ENCODE assay signal across 14 cellular contexts in the genomic region with DNA sequence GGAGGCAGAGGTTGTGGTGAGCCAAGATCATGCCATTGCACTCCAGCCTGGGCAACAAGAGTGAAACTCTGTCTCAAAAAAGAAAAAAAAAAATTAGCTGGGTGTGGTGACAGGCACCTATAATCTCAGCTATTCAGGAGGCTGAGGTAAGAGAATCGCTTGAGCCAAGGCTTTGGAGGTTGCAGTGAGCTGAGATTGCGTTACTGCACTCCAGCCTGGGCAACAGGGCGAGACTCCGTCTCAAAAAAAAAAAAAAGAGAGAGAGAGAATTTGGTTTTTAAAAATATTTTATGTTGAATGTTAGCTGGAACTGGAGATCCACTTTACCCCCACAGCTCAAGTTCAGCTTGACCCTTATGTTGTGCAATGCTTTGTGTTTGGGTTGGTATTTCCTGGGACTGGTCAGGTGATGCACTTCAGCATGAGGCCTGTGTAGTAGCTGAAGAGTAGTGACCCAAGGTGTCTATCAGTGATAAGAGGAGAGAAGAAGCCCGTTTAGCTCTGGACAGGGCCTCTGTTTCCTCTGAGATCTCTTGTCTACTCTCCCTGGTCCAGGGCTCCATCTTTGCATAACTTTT. TPM values are rescaled to one million over a fixed set of nuclear protein-coding genes. Genes with fewer than 3 reads are reported as not detected.
A peak's percentile ranks its signal among the peaks of the same experiment; 100 is the strongest.
DNase-seq lines count a peak whose midpoint lies in the region; ATAC-seq and TF ChIP-seq lines count a peak whose summit lies in the region.
"Had no signal": no experiment of that assay in that cellular context is flagged by ENCODE, and none has a peak within 500 bp of the region (broad histone marks: within the 10 kb centered on the region; RNA-seq: fewer than 3 reads in every experiment).

No MANE protein-coding gene starts in this region.

- no peak overlapping the region for H3K18ac ChIP-seq in neuronal stem cell (ENCODE audit: low read length)

- H2AFZ ChIP-seq in neuronal stem cell (ENCODE audit: low read length) (no peak overlapping the region), Karpas-422 (ENCODE audit: low read length) (no peak overlapping the region)

- TF ChIP-seq CTCF in progenitor cell of endocrine pancreas (IDR thresholded peaks at IDR 0.05; ENCODE audit: unreplicated experiment): no peak

- no peaks in the 10 kb centered on the region for H3K9me3 ChIP-seq in neuronal stem cell (replicated peaks in 1 of 2; ENCODE audit: control insufficient read depth in 2 of 2, insufficient read depth in 1 of 2, low read depth in 1 of 2, low read length in 2 of 2)
- H3K9me3 ChIP-seq in Karpas-422 (ENCODE audit: low read length): no peaks in the 10 kb centered on the region
- H3K9me3 ChIP-seq: heart right ventricle had no signal

- no peak overlapping the region for H3K4me2 ChIP-seq in neuronal stem cell (ENCODE audit: insufficient read depth, low read length, poor library complexity, severe bottlenecking)
- no peak overlapping the region for H3K4me2 ChIP-seq in Karpas-422 (ENCODE audit: low read depth, low read length, poor library complexity, severe bottlenecking)

- H4K20me1 ChIP-seq in Karpas-422 (ENCODE audit: insufficient read depth, low read depth, low read length): no peaks in the 10 kb centered on the region

- H3K36me3 ChIP-seq in neuronal stem cell (replicated peaks in 1 of 2; ENCODE audit: control insufficient read depth in 2 of 2, insufficient read depth in 2 of 2, low read length in 2 of 2) (no peaks in the 10 kb centered on the region), Karpas-422 (ENCODE audit: insufficient read depth, low read length) (no peaks in the 10 kb centered on the region)
- H3K36me3 ChIP-seq: heart right ventricle had no signal

- no peak overlapping the region for H2BK120ac ChIP-seq in neuronal stem cell (ENCODE audit: low read depth, low read length)

- H3K27ac ChIP-seq in neuronal stem cell (replicated peaks; ENCODE audit: low read length) (peak overlapping the region; percentile 37), Karpas-422 (ENCODE audit: low read length) (no peak overlapping the region)
- H3K27ac ChIP-seq: heart right ventricle had no signal

- H3K4me1 ChIP-seq in neuronal stem cell (ENCODE audit: control insufficient read depth in 2 of 2, insufficient read depth in 1 of 2, low read depth in 1 of 2, low read length in 2 of 2) (peaks cover 19 to 21% of the 10 kb centered on the region in 2 donors), Karpas-422 (ENCODE audit: low read length) (no peaks in the 10 kb centered on the region)

- H3K4ac ChIP-seq in neuronal stem cell (ENCODE audit: low read length): no peak overlapping the region

- peak; percentile 53 for ATAC-seq in esophagus mucosa
- ATAC-seq: activated CD4-positive, CD25-positive, alpha-beta regulatory T cell treated with anti-CD3 and anti-CD28 coated beads, Interleukin-2, amount 50 U/mL, for 24 hours had no signal

- no peak overlapping the region for H3K27ac Mint-ChIP-seq in progenitor cell of endocrine pancreas
- H3K27ac Mint-ChIP-seq: CD4-positive, CD25-positive, alpha-beta regulatory T cell had no signal

- no peak overlapping the region for H2BK15ac ChIP-seq in neuronal stem cell (ENCODE audit: low read length)

- no peak overlapping the region for H4K91ac ChIP-seq in neuronal stem cell (ENCODE audit: low read depth, low read length, poor library complexity)

- no peak overlapping the region for H2BK5ac ChIP-seq in neuronal stem cell (ENCODE audit: low read length)

- no CpG with 5 or more reads among the region's 5 CpGs for WGBS in neuronal stem cell (ENCODE audit: extremely low coverage in 2 of 2, insufficient read length in 2 of 2, insufficient replicate concordance in 1 of 2), 2 donors

- H2BK12ac ChIP-seq in neuronal stem cell (ENCODE audit: low read length): no peak overlapping the region

- peaks cover 44% of the 10 kb centered on the region for H3K4me1 Mint-ChIP-seq in progenitor cell of endocrine pancreas (ENCODE audit: low read depth)
- H3K4me1 Mint-ChIP-seq: CD4-positive, CD25-positive, alpha-beta regulatory T cell had no signal

- no peak overlapping the region for H3K14ac ChIP-seq in neuronal stem cell (ENCODE audit: low read length)

- H3K23ac ChIP-seq in neuronal stem cell (ENCODE audit: low read depth, low read length, poor library complexity): no peak overlapping the region

- no peaks in the 10 kb centered on the region for H3K36me3 Mint-ChIP-seq in progenitor cell of endocrine pancreas (ENCODE audit: insufficient read depth)
- H3K36me3 Mint-ChIP-seq: CD4-positive, CD25-positive, alpha-beta regulatory T cell had no signal

- H3K4me3 Mint-ChIP-seq in progenitor cell of endocrine pancreas (ENCODE audit: low read depth): no peak overlapping the region
- H3K4me3 Mint-ChIP-seq: CD4-positive, CD25-positive, alpha-beta regulatory T cell had no signal

- no peaks in the 10 kb centered on the region for H3K27me3 Mint-ChIP-seq in progenitor cell of endocrine pancreas
- H3K27me3 Mint-ChIP-seq: CD4-positive, CD25-positive, alpha-beta regulatory T cell had no signal

- DNase-seq in GF-D8 (lab: John Stamatoyannopoulos, UW) (peak; percentile 11), OCI-M1 (lab: John Stamatoyannopoulos, UW) (peak; percentile 95), neuronal stem cell (ENCODE audit: low spot score) (no peak), HK-2 (ENCODE audit: unreplicated experiment) (no peak), Karpas-422 (no peak), SIG-M5 (lab: John Stamatoyannopoulos, UW) (no peak), progenitor cell of endocrine pancreas (ENCODE audit: low spot score, unreplicated experiment) (no peak)
- DNase-seq: activated effector memory CD4-positive, alpha-beta T cell treated with Interleukin-2 at 50 U/mL for 16 hours; CD4-positive, CD25-positive, alpha-beta regulatory T cell; cerebellar nuclear complex; heart right ventricle; NCI-H2081 had no signal

- H3K27me3 ChIP-seq in neuronal stem cell (ENCODE audit: control insufficient read depth in 3 of 3, insufficient read depth in 3 of 3, low read depth in 1 of 3, low read length in 3 of 3) (no peaks in the 10 kb centered on the region), Karpas-422 (ENCODE audit: low read length) (no peaks in the 10 kb centered on the region)
- H3K27me3 ChIP-seq: heart right ventricle had no signal

- H4K8ac ChIP-seq in neuronal stem cell (ENCODE audit: low read depth, low read length): no peak overlapping the region

- H3K9ac ChIP-seq in neuronal stem cell (ENCODE audit: low read depth, low read length, poor library complexity) (no peak overlapping the region), Karpas-422 (ENCODE audit: low read length) (no peak overlapping the region)

- no peak overlapping the region for H2AK5ac ChIP-seq in neuronal stem cell (ENCODE audit: low read depth, low read length)

- H3K4me3 ChIP-seq in neuronal stem cell (ENCODE audit: low read length in 2 of 2) (no peak overlapping the region), Karpas-422 (ENCODE audit: low read length) (no peak overlapping the region)
- H3K4me3 ChIP-seq: heart right ventricle had no signal

- H3K9me3 Mint-ChIP-seq in progenitor cell of endocrine pancreas (ENCODE audit: low read depth): no peaks in the 10 kb centered on the region
- H3K9me3 Mint-ChIP-seq: CD4-positive, CD25-positive, alpha-beta regulatory T cell had no signal

- H3K79me1 ChIP-seq in neuronal stem cell (ENCODE audit: low read depth, low read length): no peaks in the 10 kb centered on the region

- H3K79me2 ChIP-seq in Karpas-422 (ENCODE audit: low read length): no peaks in the 10 kb centered on the region

- no peaks in the 10 kb centered on the region for H3K9me2 ChIP-seq in Karpas-422 (replicated peaks; ENCODE audit: insufficient read depth, low read length)

RNA-seq across cellular contexts. Expression of gene MACF1, which starts 36.8 kb away (rescaled TPM):
- total RNA-seq in esophagus mucosa (155 TPM), progenitor cell of endocrine pancreas (241 and 285 TPM in 2 replicates)
- polyA plus RNA-seq in neuronal stem cell (2013, experiment 1 of 2): 51.9 TPM
- polyA plus RNA-seq in neuronal stem cell (2013, experiment 2 of 2): 52.8 TPM
- 4.9 and 6.2 TPM in 2 replicates for total RNA-seq in Karpas-422 (2014; rRNA removed; shearing (Covaris generic); ENCODE audit: low replicate concordance)

Comparison
In these comparisons a context has a peak if more than half of its experiments do, and no peak if none do; other contexts are left out.
1. DNase-seq: peak in GF-D8 (single experiment) and OCI-M1 (single experiment); none in neuronal stem cell (single experiment), HK-2 (single experiment), Karpas-422 (single experiment), SIG-M5 (single experiment) and progenitor cell of endocrine pancreas (single experiment).
2. RNA of gene MACF1, which starts 36.8 kb away (total RNA-seq): 241 to 285 TPM in progenitor cell of endocrine pancreas and 155 TPM in esophagus mucosa (single experiment); 4.9 to 6.2 TPM in Karpas-422; every median in the first group is over 10 times any median in the second.